ENCODE assay signal across 9 cellular contexts in the genomic region with DNA sequence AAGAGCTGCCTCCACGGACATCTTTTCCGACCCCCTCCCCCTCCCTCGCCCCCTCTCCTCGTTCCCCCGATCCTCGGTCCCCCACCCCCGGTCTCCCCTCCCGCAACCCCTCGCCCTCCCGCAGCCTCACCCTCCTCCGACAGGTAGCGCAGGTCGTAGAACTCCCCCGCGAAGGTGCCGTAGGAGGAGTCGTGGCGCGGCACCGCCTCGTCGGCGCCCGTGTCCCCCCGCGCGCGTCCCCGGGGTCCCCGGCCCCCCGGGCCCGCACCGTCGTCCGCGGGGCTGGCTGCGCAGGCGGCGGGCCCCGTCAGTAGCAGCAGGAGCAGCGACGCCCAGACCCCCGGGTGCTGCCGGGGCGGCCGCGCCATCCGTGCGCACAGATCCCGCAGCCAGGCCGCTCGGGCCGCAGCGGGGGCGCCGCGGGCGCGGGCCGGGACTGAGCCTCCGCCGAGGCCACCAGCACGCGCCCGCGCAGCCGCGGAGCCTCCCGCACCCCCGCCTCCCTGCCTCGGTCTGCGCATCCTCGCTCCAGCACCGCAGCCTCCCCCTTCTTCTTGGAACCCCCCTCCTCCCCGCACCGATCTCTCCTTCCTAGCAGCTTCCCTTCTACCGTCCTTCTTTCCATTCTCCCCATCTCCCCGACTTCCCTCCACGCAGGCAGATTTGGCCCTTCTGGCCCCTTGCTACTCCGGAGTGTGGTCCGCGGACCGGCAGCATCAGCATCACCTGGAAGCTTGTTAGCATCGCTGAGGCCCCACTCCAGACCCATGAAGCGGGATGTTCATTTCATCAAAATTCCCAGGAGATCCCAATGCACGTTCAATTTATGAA. TPM values are rescaled to one million over a fixed set of nuclear protein-coding genes. Genes with fewer than 3 reads are reported as not detected.
DNase-seq lines count a peak whose midpoint lies in the region; ATAC-seq and TF ChIP-seq lines count a peak whose summit lies in the region.
"Had no signal": no experiment of that assay in that cellular context is flagged by ENCODE, and none has a peak within 500 bp of the region (broad histone marks: within the 10 kb centered on the region; RNA-seq: fewer than 3 reads in every experiment).

A gene with protein sequence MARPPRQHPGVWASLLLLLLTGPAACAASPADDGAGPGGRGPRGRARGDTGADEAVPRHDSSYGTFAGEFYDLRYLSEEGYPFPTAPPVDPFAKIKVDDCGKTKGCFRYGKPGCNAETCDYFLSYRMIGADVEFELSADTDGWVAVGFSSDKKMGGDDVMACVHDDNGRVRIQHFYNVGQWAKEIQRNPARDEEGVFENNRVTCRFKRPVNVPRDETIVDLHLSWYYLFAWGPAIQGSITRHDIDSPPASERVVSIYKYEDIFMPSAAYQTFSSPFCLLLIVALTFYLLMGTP (minus strand): TSS at position 479 of the 831 bp plus-strand sequence. CDS start 111 bp downstream, at position 368.

- H3K4me3 Mint-ChIP-seq in H9, result peak within 1 kb of the TSS; percentile 71 to 83

- H4K5ac ChIP-seq in H9 (ENCODE audit: insufficient read length, low read depth, low read length), result no peak within 1 kb of the TSS

- no peaks in the 10 kb centered on the region for H3K9me3 ChIP-seq in H9 (ENCODE audit: control insufficient read depth, low read depth, low read length)
- H3K9me3 ChIP-seq in WERI-Rb-1 (ENCODE audit: severe bottlenecking), result peaks cover 5% of the 10 kb centered on the region
- H3K9me3 ChIP-seq in iPS DF 6.9 (ENCODE audit: control insufficient read depth, insufficient read depth, low read length), result no peaks in the 10 kb centered on the region
- H3K9me3 ChIP-seq: MG63 had no signal

- DNase-seq in H9, result peak; percentile 56
- peak; percentile 70 for DNase-seq in WERI-Rb-1
- DNase-seq in iPS DF 6.9 (ENCODE audit: low read depth, low spot score), result no peak
- no peak for DNase-seq in sciatic nerve (ENCODE audit: low spot score)
- no peak for DNase-seq in UCSD-AML1 (lab: John Stamatoyannopoulos, UW; ENCODE audit: unreplicated experiment)
- DNase-seq: MG63 had no signal

- H3K23ac ChIP-seq in H9 (ENCODE audit: insufficient read length, low read depth, low read length), result no peak within 1 kb of the TSS

- H3K9me3 Mint-ChIP-seq in H9, result peaks cover 8 to 10% of the 10 kb centered on the region in 2 experiments; a peak in 4 of 5 replicates

- H4K20me1 ChIP-seq in H9 (ENCODE audit: control insufficient read depth, insufficient read depth, insufficient read length), result no peaks in the 10 kb centered on the region

- no peaks in the 10 kb centered on the region for H3K79me2 ChIP-seq in H9 (ENCODE audit: insufficient read depth, low read length)

- ATAC-seq in sciatic nerve (peak; percentile 69), HG03432 (IDR thresholded peaks at IDR 0.05; ENCODE audit: unreplicated experiment) (no peak), GM18909 (IDR thresholded peaks at IDR 0.05; ENCODE audit: poor library complexity, unreplicated experiment) (no peak), GM18870 (IDR thresholded peaks at IDR 0.05; ENCODE audit: unreplicated experiment) (no peak)

- H3K27ac ChIP-seq in H9 (ENCODE audit: insufficient read length, low read depth, low read length), result no peak within 1 kb of the TSS
- no peak within 1 kb of the TSS for H3K27ac ChIP-seq in WERI-Rb-1
- H3K27ac ChIP-seq in iPS DF 6.9 (ENCODE audit: low read length), result no peak within 1 kb of the TSS

- no peak within 1 kb of the TSS for H3K27ac Mint-ChIP-seq in H9

- H2BK120ac ChIP-seq in H9 (ENCODE audit: low read depth, low read length, poor library complexity, severe bottlenecking), result no peak within 1 kb of the TSS

- peaks cover 55% of the 10 kb centered on the region for H3K27me3 Mint-ChIP-seq in H9 (ENCODE audit: low read depth)

- H3K4me1 Mint-ChIP-seq in H9, result peaks cover 9 to 18% of the 10 kb centered on the region in 2 experiments

- no peak within 1 kb of the TSS for H3K14ac ChIP-seq in H9 (ENCODE audit: insufficient read depth, low read length)

- H3K4me2 ChIP-seq in H9 (ENCODE audit: insufficient read depth, insufficient read length, low read length), result peak within 1 kb of the TSS; percentile 29

- H3K4me1 ChIP-seq in H9 (ENCODE audit: insufficient read depth, low read length), result no peaks in the 10 kb centered on the region
- H3K4me1 ChIP-seq in iPS DF 6.9 (ENCODE audit: control insufficient read depth, insufficient read depth, low read length), result 0 out of 2 replicates have a peak, but pooled peaks cover 2% of the 10 kb centered on the region

- no peak within 1 kb of the TSS for H3K56ac ChIP-seq in H9 (ENCODE audit: insufficient read length, low read depth, low read length)

- H4K8ac ChIP-seq in H9 (replicated peaks; ENCODE audit: insufficient read length, low read depth, low read length), result no peak within 1 kb of the TSS

- intact Hi-C loops in sciatic nerve (cut with DNase I), result no loop called here

- H3K36me3 ChIP-seq in WERI-Rb-1 (no peaks in the 10 kb centered on the region; the same call in 1 of the 2 replicates), iPS DF 6.9 (ENCODE audit: control insufficient read depth, insufficient read depth, low read length) (no peaks in the 10 kb centered on the region; the same call in 1 of the 2 replicates)
- H3K36me3 ChIP-seq: MG63 had no signal

- TF ChIP-seq CTCF in H9 (conservative IDR thresholded peaks at IDR 0.05), result no peak
- TF ChIP-seq CTCF in WERI-Rb-1 (IDR thresholded peaks at IDR 0.05; ENCODE audit: low read depth, low read length), result no peak

- H3K79me1 ChIP-seq in H9 (ENCODE audit: insufficient read depth, low read depth, low read length, poor library complexity, severe bottlenecking), result no peaks in the 10 kb centered on the region

- no peaks in the 10 kb centered on the region for H3K23me2 ChIP-seq in H9 (ENCODE audit: insufficient read length, low read depth, low read length, poor library complexity, severe bottlenecking)

- H4K91ac ChIP-seq in H9 (ENCODE audit: insufficient read length, low read depth, low read length), result no peak within 1 kb of the TSS

- no peak within 1 kb of the TSS for H2AK5ac ChIP-seq in H9 (ENCODE audit: insufficient read length, low read length)

- no peak within 1 kb of the TSS for H3K18ac ChIP-seq in H9 (ENCODE audit: insufficient read length, low read depth, low read length)

- H3K27me3 ChIP-seq in H9 (ENCODE audit: insufficient read depth, low read length) (no peaks in the 10 kb centered on the region; the same call in 1 of the 2 replicates), WERI-Rb-1 (ENCODE audit: insufficient read depth, low read depth, severe bottlenecking) (no peaks in the 10 kb centered on the region), iPS DF 6.9 (ENCODE audit: control insufficient read depth, insufficient read depth, low read length) (peaks cover 9% of the 10 kb centered on the region)
- H3K27me3 ChIP-seq: MG63 had no signal

- no peak within 1 kb of the TSS for H3T11ph ChIP-seq in H9 (ENCODE audit: low read length)

- no peak within 1 kb of the TSS for H2BK5ac ChIP-seq in H9 (ENCODE audit: insufficient read length, low read length)

- no peak within 1 kb of the TSS for H3K9ac ChIP-seq in H9 (ENCODE audit: extremely low read depth, insufficient read length, low read length)

- H2BK15ac ChIP-seq in H9 (ENCODE audit: low read depth, low read length), result no peak within 1 kb of the TSS

- H3K4me3 ChIP-seq in WERI-Rb-1 (ENCODE audit: low read depth, low read length) (peak within 1 kb of the TSS; percentile 34), iPS DF 6.9 (ENCODE audit: low read length) (peak within 1 kb of the TSS; percentile 80)
- H3K4me3 ChIP-seq: MG63 had no signal

- H3K36me3 Mint-ChIP-seq in H9 (ENCODE audit: insufficient read depth in 1 of 3, low read depth in 3 of 3), result peaks cover 0 to 15% (median 2%) of the 10 kb centered on the region in 3 experiments; a peak in 5 of 7 replicates

- WGBS in H9 (ENCODE audit: extremely low coverage, insufficient read length, low lambda C conversion rate), result no CpG with 5 or more reads among the region's 86 CpGs
- no CpG with 5 or more reads among the region's 86 CpGs for WGBS in iPS DF 6.9 (ENCODE audit: insufficient coverage, insufficient read length)

- no peak within 1 kb of the TSS for H3K4ac ChIP-seq in H9 (ENCODE audit: low read depth, low read length)

- H2AFZ ChIP-seq in H9 (ENCODE audit: low read length), result no peak within 1 kb of the TSS

- no peak within 1 kb of the TSS for H2BK20ac ChIP-seq in H9 (ENCODE audit: low read depth, low read length, poor library complexity, severe bottlenecking)

- H2BK12ac ChIP-seq in H9 (ENCODE audit: insufficient read length, low read depth, low read length), result no peak within 1 kb of the TSS

RNA-seq across cellular contexts. Expression of the gene that starts here (rescaled TPM):
- total RNA-seq in H9 (2021) (3.3 and 3.5 TPM in 2 replicates), sciatic nerve (12.8 TPM)

Comparison
In these comparisons a context has a peak if more than half of its experiments do, and no peak if none do; other contexts are left out.
1. DNase-seq: peak in H9 (single experiment) and WERI-Rb-1 (single experiment); none in iPS DF 6.9 (single experiment), sciatic nerve (single experiment) and UCSD-AML1 (single experiment).